9 cellular contexts compared by ENCODE assay signal in genomic region chr19:56671613-56671994, GRCh38. TPM values are rescaled to one million over a fixed set of nuclear protein-coding genes. Genes with fewer than 3 reads are reported as not detected.
A peak's percentile ranks its signal among the peaks of the same experiment; 100 is the strongest.
DNase-seq lines count a peak whose midpoint lies in the region; ATAC-seq and TF ChIP-seq lines count a peak whose summit lies in the region.
"Had no signal": no experiment of that assay in that cellular context is flagged by ENCODE, and none has a peak within 500 bp of the region (broad histone marks: within the 10 kb centered on the region; RNA-seq: fewer than 3 reads in every experiment).

TSS of gene ZNF835 (minus strand) at chr19:56671757. CDS start at chr19:56665198, 6,559 bp downstream.

- H3K36me3 ChIP-seq in NT2/D1 (ENCODE audit: insufficient read depth, insufficient read length, low read length) (no peaks in the 10 kb centered on the region), ovary (no peaks in the 10 kb centered on the region)
- H3K36me3 ChIP-seq: SJSA1 had no signal

- H3K9me3 ChIP-seq in NT2/D1 (ENCODE audit: insufficient read depth, low read length) (no peaks in the 10 kb centered on the region), ovary (no peaks in the 10 kb centered on the region)

- peak; percentile 96 for DNase-seq in NT2/D1 (ENCODE audit: low read depth, low spot score)
- DNase-seq in activated T-helper 1 cell treated with Interleukin-2 at 50 U/mL for 16 hours (ENCODE audit: low read depth), result peak; percentile 63
- DNase-seq in fibroblast of pulmonary artery (ENCODE audit: low read depth), result peak; percentile 22
- peak; percentile 93 to 97 (median 95) for DNase-seq in ovary
- peak; percentile 64 to 99 (median 91) for DNase-seq in substantia nigra (lab: John Stamatoyannopoulos, UW)
- DNase-seq in A172 (ENCODE audit: low spot score), result no peak
- no peak for DNase-seq in ACHN

- TF ChIP-seq CTCF in fibroblast of pulmonary artery (IDR thresholded peaks at IDR 0.05; ENCODE audit: low read length, missing control alignments) (no peak), ovary (IDR thresholded peaks at IDR 0.05) (peak in 1 of 3 donors; percentile 34)

- no peak for ATAC-seq in GM18861 (IDR thresholded peaks at IDR 0.05; ENCODE audit: unreplicated experiment)

- 0% methylated on average over 21 to 32 of the region's 32 CpGs for WGBS in ovary, 3 donors

- in situ Hi-C loops in ACHN (cut with HindIII; ENCODE audit: low pct_ligation_motif_present, low pct_unique_long_range_greater_than_20kb, low sequenced_read_pairs), result no loop called here

- H3K4me3 ChIP-seq in NT2/D1 (ENCODE audit: insufficient read length, low read depth), result peak within 1 kb of the TSS; percentile 71
- peak within 1 kb of the TSS; percentile 7 for H3K4me3 ChIP-seq in fibroblast of pulmonary artery (replicated peaks; ENCODE audit: low read depth, low read length)
- H3K4me3 ChIP-seq in ovary, result peak within 1 kb of the TSS; percentile 64
- H3K4me3 ChIP-seq: SJSA1 had no signal

- TF ChIP-seq POLR2A in ovary (IDR thresholded peaks at IDR 0.05), result peak; percentile 30

- peak within 1 kb of the TSS; percentile 88 for H3K9ac ChIP-seq in NT2/D1 (ENCODE audit: insufficient read length, low read depth)

- H3K4me1 ChIP-seq in NT2/D1 (ENCODE audit: insufficient read depth, insufficient read length), result peaks cover 6% of the 10 kb centered on the region
- peaks cover 9% of the 10 kb centered on the region for H3K4me1 ChIP-seq in ovary (ENCODE audit: insufficient read depth)
- H3K4me1 ChIP-seq: SJSA1 had no signal

- H3K27me3 ChIP-seq in NT2/D1 (ENCODE audit: insufficient read depth, insufficient read length) (no peaks in the 10 kb centered on the region), ovary (no peaks in the 10 kb centered on the region)
- H3K27me3 ChIP-seq: SJSA1 had no signal

- no peak within 1 kb of the TSS for H3K27ac ChIP-seq in ovary
- H3K27ac ChIP-seq in substantia nigra (ENCODE audit: low read depth, low read length, poor library complexity, severe bottlenecking), result peak within 1 kb of the TSS; percentile 83
- H3K27ac ChIP-seq: SJSA1 had no signal

- no peak for TF ChIP-seq EP300 in ovary (IDR thresholded peaks at IDR 0.05)

- intact Hi-C loops in ovary (cut with DNase I), result no loop called here

RNA-seq across cellular contexts. Expression of gene ZNF835, which starts in this region (rescaled TPM):
- total RNA-seq in ovary, result 10 to 100 TPM in 3 of 7 donors, 1 to 10 TPM in 4; 4.9 to 15.0 (median 8.1) TPM
- 1 to 10 TPM; 2.5 to 4.6 TPM for polyA plus RNA-seq in ovary
- total RNA-seq in A172 (2014; rRNA removed; shearing (Covaris generic)), result not detected in 2 replicates
- total RNA-seq: SJSA1 had no signal

Comparison
In these comparisons a context has a peak if more than half of its experiments do, and no peak if none do; other contexts are left out.
1. DNase-seq: peak in NT2/D1 (single experiment), activated T-helper 1 cell treated with Interleukin-2 at 50 U/mL for 16 hours (single experiment), fibroblast of pulmonary artery (single experiment), ovary (5 of 5) and substantia nigra (49 of 49); none in A172 (single experiment) and ACHN (single experiment).
2. H3K4me3 ChIP-seq: peak in every context shown above with its lines; median percentile 71 in NT2/D1; 64 in ovary; 7 in fibroblast of pulmonary artery.